ENCODE assay signal across 32 cellular contexts in the genomic region with DNA sequence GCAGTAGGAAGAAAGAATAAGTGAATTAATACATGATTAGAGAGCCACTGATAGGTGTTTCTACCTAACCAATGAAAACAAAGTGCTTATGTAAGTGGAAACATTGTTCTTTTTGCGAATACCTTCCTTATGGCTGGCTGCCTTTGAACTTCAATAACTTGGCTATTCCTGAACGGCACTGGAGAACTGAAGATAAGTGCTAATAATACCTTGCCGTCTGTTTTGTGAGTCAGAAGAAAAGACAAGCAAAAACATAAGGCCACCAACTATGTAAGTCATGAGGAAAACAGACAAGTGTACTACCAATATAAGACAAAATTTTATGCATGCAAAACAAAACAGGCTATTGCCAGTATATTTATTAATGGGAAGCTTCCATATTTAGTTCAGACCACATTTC.
"Had no signal": no experiment of that assay in that cellular context is flagged by ENCODE, and none has a peak within 500 bp of the region (broad histone marks: within the 10 kb centered on the region; RNA-seq: fewer than 3 reads in every experiment).

No MANE protein-coding gene starts in this region.

- H3K9me3 ChIP-seq: neutrophil, pancreas, prostate gland, right atrium auricular region, right lobe of liver, sigmoid colon, spleen, suprapubic skin, testis, tibial artery, transverse colon, upper lobe of right lung, uterus had no signal

- ATAC-seq: naive thymus-derived CD8-positive, alpha-beta T cell; natural killer cell treated with Interleukin-12 subunit alpha and Interleukin-12 subunit beta and Interleukin-15 and Interleukin-18, amount 100 ng/mL, for 72 hours; pancreas; right lobe of liver; stimulated activated memory B cell treated with anti-CD40 and anti-IgM and Interleukin-4, amounts not matched to agents 10 μg/mL and 1 μg/mL and 100 μg/mL, for 72 hours; stimulated activated naive CD8-positive, alpha-beta T cell treated with anti-CD3 and anti-CD28 coated beads, Interleukin-15, amount 100 ng/mL, for 72 hours; stimulated activated naive CD8-positive, alpha-beta T cell treated with anti-CD3 and anti-CD28 coated beads, Interleukin-15, Interleukin-2, amounts not matched to agents 100 U/mL and 50 U/mL, for 24 hours; upper lobe of right lung had no signal

- H3K4me3 ChIP-seq: pancreas, prostate gland, right atrium auricular region, right lobe of liver, sigmoid colon, skin epidermis, smooth muscle cell, spleen, suprapubic skin, testis, tibial artery, transverse colon, upper lobe of right lung, uterus had no signal

- H3K9me3 Mint-ChIP-seq: naive thymus-derived CD8-positive, alpha-beta T cell; natural killer cell treated with Interleukin-12 subunit alpha and Interleukin-12 subunit beta and Interleukin-15 and Interleukin-18, amount 100 ng/mL, for 72 hours; nephron progenitor cell; neural crest cell; stimulated activated memory B cell treated with anti-CD40 and anti-IgM and Interleukin-4, amounts not matched to agents 10 μg/mL and 1 μg/mL and 100 μg/mL, for 72 hours; stimulated activated naive CD8-positive, alpha-beta T cell treated with anti-CD3 and anti-CD28 coated beads, Interleukin-15, amount 100 ng/mL, for 72 hours; type B pancreatic cell had no signal

- H3K36me3 ChIP-seq: neutrophil, prostate gland, right atrium auricular region, upper lobe of right lung, uterus had no signal

- H3K4me1 Mint-ChIP-seq: stimulated activated memory B cell treated with anti-CD40 and anti-IgM and Interleukin-4, amounts not matched to agents 10 μg/mL and 1 μg/mL and 100 μg/mL, for 72 hours had no signal

- H3K4me2 ChIP-seq: smooth muscle cell had no signal

- H3K4me1 ChIP-seq: prostate gland, right atrium auricular region, right lobe of liver, suprapubic skin, testis, upper lobe of right lung, uterus had no signal

- H3K27me3 Mint-ChIP-seq: naive thymus-derived CD8-positive, alpha-beta T cell; natural killer cell treated with Interleukin-12 subunit alpha and Interleukin-12 subunit beta and Interleukin-15 and Interleukin-18, amount 100 ng/mL, for 72 hours; stimulated activated memory B cell treated with anti-CD40 and anti-IgM and Interleukin-4, amounts not matched to agents 10 μg/mL and 1 μg/mL and 100 μg/mL, for 72 hours; stimulated activated naive CD8-positive, alpha-beta T cell treated with anti-CD3 and anti-CD28 coated beads, Interleukin-15, amount 100 ng/mL, for 72 hours; type B pancreatic cell had no signal

- H3K27ac ChIP-seq: neutrophil, pancreas, prostate gland, right atrium auricular region, right lobe of liver, sigmoid colon, skin epidermis, spleen, suprapubic skin, testis, tibial artery, transverse colon, upper lobe of right lung, uterus had no signal

- FAIRE-seq: pancreas had no signal

- H3K27me3 ChIP-seq: neutrophil, pancreas, right atrium auricular region, right lobe of liver, sigmoid colon, spleen, suprapubic skin, testis, tibial artery, transverse colon, upper lobe of right lung, uterus had no signal

- H3K27ac Mint-ChIP-seq: natural killer cell treated with Interleukin-12 subunit alpha and Interleukin-12 subunit beta and Interleukin-15 and Interleukin-18, amount 100 ng/mL, for 72 hours; nephron progenitor cell; stimulated activated memory B cell treated with anti-CD40 and anti-IgM and Interleukin-4, amounts not matched to agents 10 μg/mL and 1 μg/mL and 100 μg/mL, for 72 hours; type B pancreatic cell had no signal

- DNase-seq: naive thymus-derived CD8-positive, alpha-beta T cell; nephron progenitor cell; nucleus accumbens; pancreas; retina; right lobe of liver; sigmoid colon; spleen; stimulated activated CD4-positive, alpha-beta T cell treated with anti-CD3 and anti-CD28 coated beads, Interleukin-12 subunit alpha, Interleukin-12 subunit beta, amount 100 ng/mL, for 4 hours; stimulated activated CD4-positive, alpha-beta T cell treated with anti-CD3 and anti-CD28 coated beads, Interleukin-1b, Interleukin-23, amount 100 ng/mL, for 48 hours; stimulated activated CD4-positive, alpha-beta T cell treated with anti-CD3 and anti-CD28 coated beads, Interleukin-4, amount 100 ng/mL, for 1 hour; stimulated activated CD4-positive, alpha-beta T cell treated with anti-CD3 and anti-CD28 coated beads, Interleukin-4, amount 100 ng/mL, for 4 hours; stimulated activated CD8-positive, alpha-beta memory T cell treated with anti-CD3 and anti-CD28 coated beads, Interleukin-4, amount 100 ng/mL, for 48 hours; stimulated activated naive CD4-positive, alpha-beta T cell; stimulated activated naive CD8-positive, alpha-beta T cell treated with anti-CD3 and anti-CD28 coated beads, Interleukin-15, amount 100 ng/mL, for 72 hours; stimulated activated naive CD8-positive, alpha-beta T cell treated with anti-CD3 and anti-CD28 coated beads, Interleukin-15, Interleukin-2, amounts not matched to agents 100 U/mL and 50 U/mL, for 24 hours; substantia nigra; testis; tibial artery; transverse colon; upper lobe of right lung; uterus had no signal

- H3K4me3 Mint-ChIP-seq: naive thymus-derived CD8-positive, alpha-beta T cell; natural killer cell treated with Interleukin-12 subunit alpha and Interleukin-12 subunit beta and Interleukin-15 and Interleukin-18, amount 100 ng/mL, for 72 hours; nephron progenitor cell; neural crest cell; stimulated activated memory B cell treated with anti-CD40 and anti-IgM and Interleukin-4, amounts not matched to agents 10 μg/mL and 1 μg/mL and 100 μg/mL, for 72 hours; stimulated activated naive CD8-positive, alpha-beta T cell treated with anti-CD3 and anti-CD28 coated beads, Interleukin-15, amount 100 ng/mL, for 72 hours; type B pancreatic cell had no signal
